1 cellular context compared by ENCODE assay signal in the genomic region with DNA sequence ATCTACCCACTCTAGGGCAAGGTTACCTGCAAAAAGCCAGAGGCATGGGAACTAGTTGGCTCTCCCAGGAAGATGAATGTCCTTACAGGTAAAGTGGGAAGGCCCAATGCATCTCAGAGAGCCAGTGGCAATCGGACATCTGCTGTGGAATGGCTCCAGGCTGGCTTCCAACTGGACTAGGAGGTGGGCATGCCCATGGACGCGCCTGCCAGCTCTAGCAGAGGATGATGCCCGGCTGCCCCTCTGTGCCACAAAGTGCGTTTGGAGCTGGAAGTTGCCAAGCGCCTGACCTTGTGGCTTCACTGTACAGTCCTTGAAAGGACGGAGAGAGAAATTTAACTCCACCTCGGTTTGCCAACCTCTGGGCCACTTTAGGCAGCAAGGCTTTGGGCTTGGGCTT.
TF ChIP-seq lines count a peak whose summit lies in the region.

No MANE protein-coding gene starts in this region.

TF ChIP-seq in H1, 55 proteins besides CTCF, POLR2A, EP300 and RAD21:
- TF ChIP-seq RFX5 (IDR thresholded peaks at IDR 0.05; ENCODE audit: borderline replicate concordance, low read depth, low read length) (no peak), SUZ12 (IDR thresholded peaks at IDR 0.05; ENCODE audit: low read length) (peak; percentile 59; the same call in 1 of the 2 replicates), RNF2 (IDR thresholded peaks at IDR 0.05; ENCODE audit: borderline replicate concordance, low read depth, low read length, missing control alignments, poor library complexity, severe bottlenecking) (no peak), HDAC2 (IDR thresholded peaks at IDR 0.05; ENCODE audit: borderline replicate concordance in 1 of 2, low read depth in 2 of 2, low read length in 2 of 2) (no peak)
TF ChIP-seq in H1: peak in this region for 1.
